Comparison of ENCODE assay signal across 26 cellular contexts in genomic region chr2:99809259-99809900, GRCh38.
"Had no signal": no experiment of that assay in that cellular context is flagged by ENCODE, and none has a peak within 500 bp of the region (broad histone marks: within the 10 kb centered on the region; RNA-seq: fewer than 3 reads in every experiment).

No MANE protein-coding gene starts in this region.

- ATAC-seq: activated CD4-positive, CD25-positive, alpha-beta regulatory T cell treated with anti-CD3 and anti-CD28 coated beads, Interleukin-2, amount 50 U/mL, for 24 hours; effector memory CD8-positive, alpha-beta T cell; gastrocnemius medialis; left colon; naive thymus-derived CD4-positive, alpha-beta T cell; pancreas; psoas muscle; right cardiac atrium; stimulated activated naive CD8-positive, alpha-beta T cell treated with anti-CD3 and anti-CD28 coated beads, Interleukin-15, amount 100 ng/mL, for 72 hours had no signal

- H3K27ac Mint-ChIP-seq: activated CD4-positive, alpha-beta memory T cell treated with anti-CD3 and anti-CD28 coated beads, Interleukin-2, amount 10 ng/mL, durations not matched to agents 7 days and 5 days; activated CD4-positive, alpha-beta T cell treated with anti-CD3 and anti-CD28 coated beads, Interleukin-2, amount 10 ng/mL, durations not matched to agents 24 days and 14 days; activated naive CD4-positive, alpha-beta T cell treated with anti-CD3 and anti-CD28 coated beads, Interleukin-2, amount 50 U/mL, for 24 hours; activated T-helper 1 cell treated with anti-CD3 and anti-CD28 coated beads, Interleukin-12 subunit alpha, Interleukin-12 subunit beta, Interleukin-2, Interleukin-4 antibody, amounts not matched to agents 30 ng/mL and 10 ng/mL and 1 ng/mL, durations not matched to agents 14 hours and 24 hours and 36 hours; effector memory CD8-positive, alpha-beta T cell; memory B cell; naive thymus-derived CD4-positive, alpha-beta T cell; stimulated activated naive CD8-positive, alpha-beta T cell treated with anti-CD3 and anti-CD28 coated beads, Interleukin-15, amount 100 ng/mL, for 72 hours had no signal

- H3K36me3 ChIP-seq: brain microvascular endothelial cell, esophagus muscularis mucosa, gastrocnemius medialis, neutrophil, pancreas, tibial artery had no signal

- H3K9me3 Mint-ChIP-seq: activated CD4-positive, alpha-beta memory T cell treated with anti-CD3 and anti-CD28 coated beads, Interleukin-2, amount 10 ng/mL, durations not matched to agents 7 days and 5 days; activated CD4-positive, alpha-beta T cell treated with anti-CD3 and anti-CD28 coated beads, Interleukin-2, amount 10 ng/mL, durations not matched to agents 24 days and 14 days; activated naive CD4-positive, alpha-beta T cell treated with anti-CD3 and anti-CD28 coated beads, Interleukin-2, amount 50 U/mL, for 24 hours; activated T-helper 1 cell treated with anti-CD3 and anti-CD28 coated beads, Interleukin-12 subunit alpha, Interleukin-12 subunit beta, Interleukin-2, Interleukin-4 antibody, amounts not matched to agents 30 ng/mL and 10 ng/mL and 1 ng/mL, durations not matched to agents 14 hours and 24 hours and 36 hours; effector memory CD8-positive, alpha-beta T cell; memory B cell; naive thymus-derived CD4-positive, alpha-beta T cell; stimulated activated naive CD8-positive, alpha-beta T cell treated with anti-CD3 and anti-CD28 coated beads, Interleukin-15, amount 100 ng/mL, for 72 hours had no signal

- H3K4me3 ChIP-seq: esophagus muscularis mucosa, gastrocnemius medialis, pancreas, psoas muscle, tibial artery had no signal

- DNase-seq: activated CD4-positive, alpha-beta memory T cell treated with anti-CD3 and anti-CD28 coated beads, Interleukin-2, amount 10 ng/mL, durations not matched to agents 7 days and 5 days; activated CD4-positive, alpha-beta T cell treated with anti-CD3 and anti-CD28 coated beads, Interleukin-2, amount 10 ng/mL, durations not matched to agents 24 days and 14 days; activated gamma-delta T cell; anterior cingulate cortex; brain microvascular endothelial cell; caudate nucleus; effector memory CD8-positive, alpha-beta T cell; gastrocnemius medialis; head of caudate nucleus; left colon; naive thymus-derived CD4-positive, alpha-beta T cell; pancreas; psoas muscle; right cardiac atrium; stimulated activated CD4-positive, alpha-beta T cell treated with anti-CD3 and anti-CD28 coated beads, Interleukin-12 subunit alpha, Interleukin-12 subunit beta, amount 100 ng/mL, for 4 hours; stimulated activated naive CD8-positive, alpha-beta T cell treated with anti-CD3 and anti-CD28 coated beads, Interleukin-15, amount 100 ng/mL, for 72 hours; T-helper 2 cell; tibial artery had no signal

- H3K4me1 Mint-ChIP-seq: activated CD4-positive, alpha-beta memory T cell treated with anti-CD3 and anti-CD28 coated beads, Interleukin-2, amount 10 ng/mL, durations not matched to agents 7 days and 5 days; activated CD4-positive, alpha-beta T cell treated with anti-CD3 and anti-CD28 coated beads, Interleukin-2, amount 10 ng/mL, durations not matched to agents 24 days and 14 days; activated naive CD4-positive, alpha-beta T cell treated with anti-CD3 and anti-CD28 coated beads, Interleukin-2, amount 50 U/mL, for 24 hours; naive thymus-derived CD4-positive, alpha-beta T cell; stimulated activated naive CD8-positive, alpha-beta T cell treated with anti-CD3 and anti-CD28 coated beads, Interleukin-15, amount 100 ng/mL, for 72 hours had no signal

- H3K27me3 Mint-ChIP-seq: activated CD4-positive, alpha-beta memory T cell treated with anti-CD3 and anti-CD28 coated beads, Interleukin-2, amount 10 ng/mL, durations not matched to agents 7 days and 5 days; activated naive CD4-positive, alpha-beta T cell treated with anti-CD3 and anti-CD28 coated beads, Interleukin-2, amount 50 U/mL, for 24 hours; memory B cell had no signal

- H3K4me3 Mint-ChIP-seq: activated CD4-positive, alpha-beta memory T cell treated with anti-CD3 and anti-CD28 coated beads, Interleukin-2, amount 10 ng/mL, durations not matched to agents 7 days and 5 days; activated CD4-positive, alpha-beta T cell treated with anti-CD3 and anti-CD28 coated beads, Interleukin-2, amount 10 ng/mL, durations not matched to agents 24 days and 14 days; activated naive CD4-positive, alpha-beta T cell treated with anti-CD3 and anti-CD28 coated beads, Interleukin-2, amount 50 U/mL, for 24 hours; activated T-helper 1 cell treated with anti-CD3 and anti-CD28 coated beads, Interleukin-12 subunit alpha, Interleukin-12 subunit beta, Interleukin-2, Interleukin-4 antibody, amounts not matched to agents 30 ng/mL and 10 ng/mL and 1 ng/mL, durations not matched to agents 14 hours and 24 hours and 36 hours; effector memory CD8-positive, alpha-beta T cell; memory B cell; naive thymus-derived CD4-positive, alpha-beta T cell; stimulated activated naive CD8-positive, alpha-beta T cell treated with anti-CD3 and anti-CD28 coated beads, Interleukin-15, amount 100 ng/mL, for 72 hours had no signal

- H3K4me1 ChIP-seq: esophagus muscularis mucosa, gastrocnemius medialis, pancreas, psoas muscle had no signal

- H3K27me3 ChIP-seq: brain microvascular endothelial cell, esophagus muscularis mucosa, gastrocnemius medialis, neutrophil, pancreas, tibial artery had no signal

- H3K27ac ChIP-seq: esophagus muscularis mucosa, gastrocnemius medialis, neutrophil, pancreas, psoas muscle, tibial artery had no signal

- H3K9me3 ChIP-seq: esophagus muscularis mucosa, gastrocnemius medialis, neutrophil, pancreas, psoas muscle, tibial artery had no signal

- FAIRE-seq: endothelial cell of umbilical vein, islet of Langerhans, pancreas had no signal
